Comparison of ENCODE assay signal across 8 cellular contexts in genomic region chr15:82648257-82649103, GRCh38. TPM values are rescaled to one million over a fixed set of nuclear protein-coding genes. Genes with fewer than 3 reads are reported as not detected.
DNase-seq lines count a peak whose midpoint lies in the region; ATAC-seq and TF ChIP-seq lines count a peak whose summit lies in the region.

No MANE protein-coding gene starts in this region.

- no peak for TF ChIP-seq POLR2A in gastrocnemius medialis (IDR thresholded peaks at IDR 0.05)

- H3K4me1 ChIP-seq in iPS DF 6.9 (ENCODE audit: control insufficient read depth, insufficient read depth, low read length) (peaks cover 4% of the 10 kb centered on the region; the same call in 1 of the 2 replicates), gastrocnemius medialis (peaks cover 12 to 17% of the 10 kb centered on the region in 2 donors)

- peak overlapping the region; percentile 19 for H3K4me3 ChIP-seq in GM12875 (ENCODE audit: low read depth, low read length)
- H3K4me3 ChIP-seq in iPS DF 6.9 (ENCODE audit: low read length): peak overlapping the region; percentile 28; the same call in 1 of the 2 replicates
- peak overlapping the region; percentile 52 to 83 (median 63) for H3K4me3 ChIP-seq in gastrocnemius medialis

- no CpG with 5 or more reads among the region's 41 CpGs for WGBS in iPS DF 6.9 (ENCODE audit: insufficient coverage, insufficient read length)

- no peak for DNase-seq in activated naive CD8-positive, alpha-beta T cell treated with anti-CD3 and anti-CD28 coated beads, Interleukin-2, amount 10 ng/mL, durations not matched to agents 7 days and 5 days
- DNase-seq in iPS DF 6.9 (ENCODE audit: low read depth, low spot score) (no peak), gastrocnemius medialis (no peak), inferior parietal cortex (ENCODE audit: extremely low spot score) (no peak), NCI-H187 treated with DMSO at 0.1 percent for 48 hours (lab: John Stamatoyannopoulos, UW) (no peak), epidermal melanocyte (ENCODE audit: insufficient read length, low spot score) (no peak)

- H3K4me1 Mint-ChIP-seq in activated naive CD8-positive, alpha-beta T cell treated with anti-CD3 and anti-CD28 coated beads, Interleukin-2, amount 10 ng/mL, durations not matched to agents 7 days and 5 days: peaks cover 1% of the 10 kb centered on the region

- in situ Hi-C loops in gastrocnemius medialis (cut with MboI; ENCODE audit: low sequenced_read_pairs in 4 of 4): no loop called here

- peak overlapping the region; percentile 32 for H3K4me3 Mint-ChIP-seq in activated naive CD8-positive, alpha-beta T cell treated with anti-CD3 and anti-CD28 coated beads, Interleukin-2, amount 10 ng/mL, durations not matched to agents 7 days and 5 days

- H3K27me3 ChIP-seq in iPS DF 6.9 (ENCODE audit: control insufficient read depth, insufficient read depth, low read length) (peaks cover 21% of the 10 kb centered on the region), gastrocnemius medialis (peaks cover 26 to 38% (median 35%) of the 10 kb centered on the region in 3 donors)

- no peaks in the 10 kb centered on the region for H3K9me3 Mint-ChIP-seq in activated naive CD8-positive, alpha-beta T cell treated with anti-CD3 and anti-CD28 coated beads, Interleukin-2, amount 10 ng/mL, durations not matched to agents 7 days and 5 days

- H3K9me3 ChIP-seq in iPS DF 6.9 (ENCODE audit: control insufficient read depth, insufficient read depth, low read length): no peaks in the 10 kb centered on the region
- no peaks in the 10 kb centered on the region for H3K9me3 ChIP-seq in gastrocnemius medialis

- H3K36me3 ChIP-seq in iPS DF 6.9 (ENCODE audit: control insufficient read depth, insufficient read depth, low read length): no peaks in the 10 kb centered on the region
- no peaks in the 10 kb centered on the region for H3K36me3 ChIP-seq in gastrocnemius medialis

- intact Hi-C loops in gastrocnemius medialis (cut with DNase I; ENCODE audit: low total_unique reads): loop anchor here (5.0 to 10.0 kb wide), 2 partner anchors 96 to 166 kb away; no protein-coding TSS in a partner anchor

- no peak for ATAC-seq in activated naive CD8-positive, alpha-beta T cell treated with anti-CD3 and anti-CD28 coated beads, Interleukin-2, amount 10 ng/mL, durations not matched to agents 7 days and 5 days (ENCODE audit: low read depth)
- ATAC-seq in gastrocnemius medialis (no peak), GM21367 (IDR thresholded peaks at IDR 0.05; ENCODE audit: unreplicated experiment) (no peak)

- no peak overlapping the region for H3K27ac ChIP-seq in iPS DF 6.9 (ENCODE audit: low read length)
- H3K27ac ChIP-seq in gastrocnemius medialis: peak overlapping the region in 1 of 4 donors; percentile 33

- H3K27me3 Mint-ChIP-seq in activated naive CD8-positive, alpha-beta T cell treated with anti-CD3 and anti-CD28 coated beads, Interleukin-2, amount 10 ng/mL, durations not matched to agents 7 days and 5 days: peaks cover 59% of the 10 kb centered on the region

- TF ChIP-seq CTCF in GM12875 (IDR thresholded peaks at IDR 0.05; ENCODE audit: borderline replicate concordance, insufficient read depth, low read depth, low read length): no peak
- no peak for TF ChIP-seq CTCF in gastrocnemius medialis (IDR thresholded peaks at IDR 0.05 in 4 of 5, conservative IDR thresholded peaks at IDR 0.05 in 1 of 5)

- H3K36me3 Mint-ChIP-seq in activated naive CD8-positive, alpha-beta T cell treated with anti-CD3 and anti-CD28 coated beads, Interleukin-2, amount 10 ng/mL, durations not matched to agents 7 days and 5 days: no peaks in the 10 kb centered on the region

- POLR2A ChIA-PET in activated naive CD8-positive, alpha-beta T cell treated with anti-CD3 and anti-CD28 coated beads, Interleukin-2, amount 10 ng/mL, durations not matched to agents 7 days and 5 days (lab: Charles Lee): no interaction called here

- no peak overlapping the region for H3K27ac Mint-ChIP-seq in activated naive CD8-positive, alpha-beta T cell treated with anti-CD3 and anti-CD28 coated beads, Interleukin-2, amount 10 ng/mL, durations not matched to agents 7 days and 5 days

RNA-seq across cellular contexts. Expression of gene CPEB1, which starts 1.3 kb away (rescaled TPM):
- under 1 TPM; 0.58 to 0.74 TPM for total RNA-seq in activated naive CD8-positive, alpha-beta T cell treated with anti-CD3 and anti-CD28 coated beads, Interleukin-2, amount 10 ng/mL, durations not matched to agents 7 days and 5 days
- 1 to 10 TPM in 3 of 4 donors, under 1 TPM in 1; 0.69 to 3.9 (median 2.7) TPM for total RNA-seq in gastrocnemius medialis
